Comparison of ENCODE assay signal across 25 cellular contexts in genomic region chrX:46567388-46567787, GRCh38. TPM values are rescaled to one million over a fixed set of nuclear protein-coding genes. Genes with fewer than 3 reads are reported as not detected.
A peak's percentile ranks its signal among the peaks of the same experiment; 100 is the strongest.
DNase-seq lines count a peak whose midpoint lies in the region; ATAC-seq, FAIRE-seq and TF ChIP-seq lines count a peak whose summit lies in the region.
"Had no signal": no experiment of that assay in that cellular context is flagged by ENCODE, and none has a peak within 500 bp of the region (broad histone marks: within the 10 kb centered on the region; RNA-seq: fewer than 3 reads in every experiment).

No MANE protein-coding gene starts in this region.

- no peak for FAIRE-seq in A549 (lab: Jason Lieb, UNC)
- FAIRE-seq: A204.1, GM12891, GM19239, H1 had no signal

- no peak overlapping the region for H3K27ac ChIP-seq in left ventricle myocardium inferior (replicated peaks)
- peak overlapping the region; percentile 66 to 73; a peak in 4 of 6 replicates for H3K27ac ChIP-seq in A549
- peak overlapping the region; percentile 75 for H3K27ac ChIP-seq in PC-3 (ENCODE audit: low read length)
- no peak overlapping the region for H3K27ac ChIP-seq in aorta (ENCODE audit: low read depth in 1 of 2, low read length in 2 of 2)
- H3K27ac ChIP-seq: 22Rv1; BLaER1 treated with 17β-estradiol and CSF1 and Interleukin-3, amounts not matched to agents 10 nM and 100 nM; GM23248 had no signal

- no TSS peak for BruUV-seq in PC-3 (replicated peaks; lab: Mats Ljungman, UMichigan)

- intact Hi-C loops in Right ventricle myocardium inferior (cut with DNase I) (no loop called here), left ventricle myocardium inferior (cut with micrococcal nuclease) (no loop called here), PC-3 (cut with micrococcal nuclease) (loop anchor here (2.0 kb wide), 1 partner anchor 203 kb away; no protein-coding TSS in a partner anchor), left colon (cut with DNase I, micrococcal nuclease) (no loop called here), aorta (cut with DNase I) (no loop called here)

- H3K27me3 ChIP-seq in left ventricle myocardium inferior (ENCODE audit: low read depth) (no peaks in the 10 kb centered on the region), PC-3 (ENCODE audit: low read length) (no peaks in the 10 kb centered on the region), aorta (ENCODE audit: control insufficient read depth in 1 of 2, insufficient read depth in 2 of 2, low read length in 1 of 2) (no peaks in the 10 kb centered on the region)
- H3K27me3 ChIP-seq: BE2C; BLaER1 treated with 17β-estradiol and CSF1 and Interleukin-3, amounts not matched to agents 10 nM and 100 nM had no signal

- H3K9ac ChIP-seq in PC-3 (ENCODE audit: low read length), result no peak overlapping the region
- H3K9ac ChIP-seq: BLaER1 treated with 17β-estradiol and CSF1 and Interleukin-3, amounts not matched to agents 10 nM and 100 nM; GM23248 had no signal

- TF ChIP-seq EP300 in A549 (IDR thresholded peaks at IDR 0.05), result peak in 1 of 2 experiments; percentile 2; a peak in 1 of 5 replicates

- no peak overlapping the region for H2AFZ ChIP-seq in PC-3 (ENCODE audit: low read length)
- H2AFZ ChIP-seq: GM23248 had no signal

- CTCF ChIA-PET in A549 (lab: Yijun Ruan, JAX) (interaction anchor here (1.1 to 2.6 kb wide), 3 partner anchors 11 to 34 kb away, joined by 3 to 9 read pairs (median 4); no protein-coding TSS in a partner anchor), PC-3 (lab: Charles Lee) (no interaction called here)

- H3K9me2 ChIP-seq in PC-3 (replicated peaks; ENCODE audit: low read length), result no peaks in the 10 kb centered on the region

- no peak for DNase-seq in Right ventricle myocardium inferior (ENCODE audit: missing footprints)
- DNase-seq in left ventricle myocardium inferior, result no peak
- DNase-seq in A549 (ENCODE audit: low read depth in 1 of 2, low spot score in 1 of 2), result peak in 1 of 2 experiments; percentile 80
- DNase-seq in PC-3, result no peak
- no peak for DNase-seq in left colon
- no peak for DNase-seq in glomerular visceral epithelial cell (ENCODE audit: extremely low spot score)
- DNase-seq in aorta, result no peak
- DNase-seq: ACHN; AML-193; BE2C; Calu3; CD4-positive, alpha-beta T cell; COR-L47; DMS79 treated with DMSO at 0.1 percent for 48 hours; GF-D8; GM23248; H7; HCEC 1CT had no signal

- no peaks in the 10 kb centered on the region for H4K20me1 ChIP-seq in PC-3 (ENCODE audit: low read length)
- H4K20me1 ChIP-seq: BLaER1 treated with 17β-estradiol and CSF1 and Interleukin-3, amounts not matched to agents 10 nM and 100 nM had no signal

- no peaks in the 10 kb centered on the region for H3F3A ChIP-seq in PC-3 (ENCODE audit: low read length, unreplicated experiment)

- H3K4me1 ChIP-seq in left ventricle myocardium inferior (no peaks in the 10 kb centered on the region), A549 (peaks cover 36% of the 10 kb centered on the region), PC-3 (ENCODE audit: insufficient read depth, low read length) (peaks cover 19% of the 10 kb centered on the region), aorta (ENCODE audit: control insufficient read depth in 1 of 2, insufficient read depth in 2 of 2, low read length in 2 of 2) (no peaks in the 10 kb centered on the region)
- H3K4me1 ChIP-seq: BE2C had no signal

- ATAC-seq in Right ventricle myocardium inferior, result peak; percentile 46
- no peak for ATAC-seq in A549
- no peak for ATAC-seq in PC-3
- ATAC-seq in left colon, result peak; percentile 70
- no peak for ATAC-seq in HG02798 (IDR thresholded peaks at IDR 0.05; ENCODE audit: poor library complexity, unreplicated experiment)
- ATAC-seq in aorta (ENCODE audit: low FRiP score), result no peak

- TF ChIP-seq CTCF in left ventricle myocardium inferior (IDR thresholded peaks at IDR 0.05; ENCODE audit: borderline replicate concordance), result no peak
- no peak for TF ChIP-seq CTCF in A549 (IDR thresholded peaks at IDR 0.05)
- TF ChIP-seq CTCF in PC-3 (conservative IDR thresholded peaks at IDR 0.05; ENCODE audit: low read depth, low read length), result no peak

- no peak for TF ChIP-seq RAD21 in A549 (conservative IDR thresholded peaks at IDR 0.05 in 1 of 2, IDR thresholded peaks at IDR 0.05 in 1 of 2)

- H3K36me3 ChIP-seq in left ventricle myocardium inferior (no peaks in the 10 kb centered on the region), PC-3 (ENCODE audit: low read depth, low read length) (no peaks in the 10 kb centered on the region), aorta (ENCODE audit: control insufficient read depth in 1 of 2, insufficient read depth in 2 of 2, low read length in 1 of 2) (no peaks in the 10 kb centered on the region)
- H3K36me3 ChIP-seq: BE2C; BLaER1 treated with 17β-estradiol and CSF1 and Interleukin-3, amounts not matched to agents 10 nM and 100 nM had no signal

- H3K4me2 ChIP-seq in A549 (peak overlapping the region; percentile 57), PC-3 (ENCODE audit: low read length) (peak overlapping the region; percentile 47)
- H3K4me2 ChIP-seq: BLaER1 treated with 17β-estradiol and CSF1 and Interleukin-3, amounts not matched to agents 10 nM and 100 nM had no signal

- no peaks in the 10 kb centered on the region for H3K79me2 ChIP-seq in PC-3 (ENCODE audit: low read length)

- TF ChIP-seq POLR2A in A549 (IDR thresholded peaks at IDR 0.05; ENCODE audit: low read length), result no peak

- POLR2A ChIA-PET in A549 (lab: Yijun Ruan, JAX) (interaction anchor here (0.6 to 0.9 kb wide), 2 partner anchors 9 to 16 kb away, joined by 3 to 5 read pairs; no protein-coding TSS in a partner anchor), PC-3 (lab: Charles Lee; ENCODE audit: unreplicated experiment) (interaction anchor here (0.6 kb wide), 1 partner anchor 70 kb away, joined by 4 read pairs; no protein-coding TSS in a partner anchor)

- H3K4me3 ChIP-seq in left ventricle myocardium inferior (no peak overlapping the region), A549 (no peak overlapping the region), PC-3 (ENCODE audit: low read length) (no peak overlapping the region), aorta (ENCODE audit: low read length in 2 of 2) (no peak overlapping the region)
- H3K4me3 ChIP-seq: BLaER1 treated with 17β-estradiol and CSF1 and Interleukin-3, amounts not matched to agents 10 nM and 100 nM; GM23248 had no signal

- H3K9me3 ChIP-seq in left ventricle myocardium inferior (replicated peaks) (no peaks in the 10 kb centered on the region), A549 (no peaks in the 10 kb centered on the region), PC-3 (ENCODE audit: low read length) (no peaks in the 10 kb centered on the region), aorta (ENCODE audit: control insufficient read depth, low read length) (no peaks in the 10 kb centered on the region)
- H3K9me3 ChIP-seq: BE2C; BLaER1 treated with 17β-estradiol and CSF1 and Interleukin-3, amounts not matched to agents 10 nM and 100 nM had no signal

TF ChIP-seq in A549, 52 proteins besides CTCF, POLR2A, EP300 and RAD21:
- TF ChIP-seq KDM1A (IDR thresholded peaks at IDR 0.05; ENCODE audit: low read depth), result no peak
- TF ChIP-seq ELK1 (IDR thresholded peaks at IDR 0.05; ENCODE audit: low read depth, low read length), result no peak
- TF ChIP-seq GATA3 (IDR thresholded peaks at IDR 0.05; ENCODE audit: borderline replicate concordance), result no peak
- TF ChIP-seq USF2 (IDR thresholded peaks at IDR 0.05), result no peak
- TF ChIP-seq RFX5 (IDR thresholded peaks at IDR 0.05), result no peak

RNA-seq across cellular contexts. Expression of gene CHST7, which starts 6.2 kb away (rescaled TPM):
- total RNA-seq in Right ventricle myocardium inferior (15.1 TPM), left ventricle myocardium inferior (15.9 TPM), PC-3 (2014; rRNA removed) (24.7 and 31.9 TPM in 2 replicates), left colon (1 to 10 TPM; 2.5 to 3.1 TPM), aorta (1 to 10 TPM; 5.2 to 8.5 TPM)
- polyA plus RNA-seq in A549 (2011; rRNA removed) (6.3 and 6.5 TPM in 2 replicates), A549 (2017; fragmentation: RNase III; extraction: RNeasy Plus Mini Kit Qiagen cat#74134 plus additional on column Dnase treatment) (15.3 to 20.8 TPM (median 18.8 TPM) in 3 replicates), aorta (1 to 10 TPM; 1.0 to 9.4 TPM)
- 9.9 and 17.3 TPM in 2 replicates for polyA plus RNA-seq in A549 (2012; cell fraction: cytosol; rRNA removed)
- polyA plus RNA-seq in A549 (2012; cell fraction: nucleus; rRNA removed), result 14.0 and 24.6 TPM in 2 replicates
- polyA minus RNA-seq in A549 (2011; rRNA and poly(A)+ RNA removed), result 2.7 and 3.9 TPM in 2 replicates

RNA-seq across cellular contexts. Expression of gene ZNF674, which starts 22.2 kb away (rescaled TPM):
- total RNA-seq in Right ventricle myocardium inferior (2.2 TPM), left ventricle myocardium inferior (2.9 TPM), PC-3 (2014; rRNA removed) (8.2 and 9.0 TPM in 2 replicates), left colon (1 to 10 TPM; 3.6 to 4.2 TPM), aorta (1 to 10 TPM; 5.1 to 7.9 TPM)
- polyA plus RNA-seq in A549 (2011; rRNA removed) (6.3 and 6.9 TPM in 2 replicates), A549 (2017; fragmentation: RNase III; extraction: RNeasy Plus Mini Kit Qiagen cat#74134 plus additional on column Dnase treatment) (2.2 to 3.1 TPM (median 2.6 TPM) in 3 replicates), aorta (1 to 10 TPM; 1.5 to 2.4 TPM)
- 1.7 and 2.1 TPM in 2 replicates for polyA plus RNA-seq in A549 (2012; cell fraction: cytosol; rRNA removed)
- polyA plus RNA-seq in A549 (2012; cell fraction: nucleus; rRNA removed), result 2.0 and 2.9 TPM in 2 replicates
- 19.5 and 28.6 TPM in 2 replicates for polyA minus RNA-seq in A549 (2011; rRNA and poly(A)+ RNA removed)

Comparison
In these comparisons a context has a peak if more than half of its experiments do, and no peak if none do; other contexts are left out.
1. ATAC-seq: peak in Right ventricle myocardium inferior (single experiment) and left colon (single experiment); none in A549 (0 of 2), PC-3 (single experiment), HG02798 (single experiment) and aorta (single experiment).
2. H3K27ac ChIP-seq: peak in A549 (2 of 2) and PC-3 (single experiment); none in left ventricle myocardium inferior (single experiment) and aorta (0 of 2).